ENCODE assay signal across 10 cellular contexts in genomic region chrX:43971966-43972961, GRCh38. TPM values are rescaled to one million over a fixed set of nuclear protein-coding genes. Genes with fewer than 3 reads are reported as not detected.
DNase-seq lines count a peak whose midpoint lies in the region; ATAC-seq and TF ChIP-seq lines count a peak whose summit lies in the region.
"Had no signal": no experiment of that assay in that cellular context is flagged by ENCODE, and none has a peak within 500 bp of the region (broad histone marks: within the 10 kb centered on the region; RNA-seq: fewer than 3 reads in every experiment).

No MANE protein-coding gene starts in this region.

- TF ChIP-seq CTCF in CD8-positive, alpha-beta T cell (IDR thresholded peaks at IDR 0.05) = no peak
- TF ChIP-seq CTCF in Panc1 (IDR thresholded peaks at IDR 0.05) (no peak), ovary (IDR thresholded peaks at IDR 0.05) (no peak)

- no peak overlapping the region for H3K27ac ChIP-seq in CD8-positive, alpha-beta T cell (ENCODE audit: low read depth, low read length)
- H3K27ac ChIP-seq in Panc1 (ENCODE audit: low read length) (no peak overlapping the region), ovary (no peak overlapping the region)
- H3K27ac ChIP-seq: VCaP had no signal

- ATAC-seq in CD8-positive, alpha-beta T cell = no peak
- ATAC-seq in Panc1 (peak; percentile 51; the same call in 1 of the 2 replicates), HG02763 (IDR thresholded peaks at IDR 0.05; ENCODE audit: unreplicated experiment) (no peak)

- peaks cover 16% of the 10 kb centered on the region for H3K4me1 Mint-ChIP-seq in CD8-positive, alpha-beta T cell (ENCODE audit: low read depth)
- H3K4me1 Mint-ChIP-seq in activated CD4-positive, alpha-beta T cell treated with anti-CD3 and anti-CD28 coated beads, Interleukin-2, amount 10 ng/mL, durations not matched to agents 7 days and 5 days = peaks cover 6% of the 10 kb centered on the region

- H3K36me3 Mint-ChIP-seq in CD8-positive, alpha-beta T cell = no peaks in the 10 kb centered on the region
- H3K36me3 Mint-ChIP-seq in activated CD4-positive, alpha-beta T cell treated with anti-CD3 and anti-CD28 coated beads, Interleukin-2, amount 10 ng/mL, durations not matched to agents 7 days and 5 days (ENCODE audit: low read depth) = no peaks in the 10 kb centered on the region

- no peaks in the 10 kb centered on the region for H3K4me1 ChIP-seq in CD8-positive, alpha-beta T cell (ENCODE audit: insufficient read depth, low read length)
- no peaks in the 10 kb centered on the region; the same call in 1 of the 2 replicates for H3K4me1 ChIP-seq in Panc1 (ENCODE audit: control insufficient read depth, insufficient read depth, low read length)
- no peaks in the 10 kb centered on the region for H3K4me1 ChIP-seq in ovary (ENCODE audit: insufficient read depth)

- H3K27me3 Mint-ChIP-seq in CD8-positive, alpha-beta T cell (ENCODE audit: low read depth) = peaks cover 25% of the 10 kb centered on the region
- H3K27me3 Mint-ChIP-seq in activated CD4-positive, alpha-beta T cell treated with anti-CD3 and anti-CD28 coated beads, Interleukin-2, amount 10 ng/mL, durations not matched to agents 7 days and 5 days = peaks cover 21% of the 10 kb centered on the region

- H3K27me3 ChIP-seq in CD8-positive, alpha-beta T cell (ENCODE audit: insufficient read depth, low read length) = no peaks in the 10 kb centered on the region
- H3K27me3 ChIP-seq in Panc1 (ENCODE audit: control insufficient read depth, insufficient read depth, low read length) (no peaks in the 10 kb centered on the region; the same call in 1 of the 2 replicates), ovary (no peaks in the 10 kb centered on the region)

- no peak overlapping the region for H3K4me3 ChIP-seq in CD8-positive, alpha-beta T cell (ENCODE audit: low read depth, low read length)
- H3K4me3 ChIP-seq in Panc1 (ENCODE audit: low read depth in 2 of 2, low read length in 2 of 2) (peak overlapping the region in 1 of 2 experiments; percentile 47; a peak in 2 of 4 replicates), ovary (peak overlapping the region; percentile 38)

- peak overlapping the region; percentile 71 for H3K4me3 Mint-ChIP-seq in CD8-positive, alpha-beta T cell
- H3K4me3 Mint-ChIP-seq in activated CD4-positive, alpha-beta T cell treated with anti-CD3 and anti-CD28 coated beads, Interleukin-2, amount 10 ng/mL, durations not matched to agents 7 days and 5 days = no peak overlapping the region

- CTCF ChIA-PET in CD8-positive, alpha-beta T cell (lab: Charles Lee) = interaction anchor here (1.6 kb wide), 1 partner anchor 14 kb away, joined by 6 read pairs; no protein-coding TSS in a partner anchor
- CTCF ChIA-PET in Panc1 (lab: Charles Lee) = interaction anchor here (0.6 kb wide), 1 partner anchor 14 kb away, joined by 4 read pairs; no protein-coding TSS in a partner anchor
- CTCF ChIA-PET in activated CD4-positive, alpha-beta T cell treated with anti-CD3 and anti-CD28 coated beads, Interleukin-2, amount 10 ng/mL, durations not matched to agents 7 days and 5 days (lab: Charles Lee) = no interaction called here

- TF ChIP-seq EP300 in ovary (IDR thresholded peaks at IDR 0.05) = no peak

- in situ Hi-C loops in Panc1 (cut with HindIII; ENCODE audit: low pct_unique_long_range_greater_than_20kb, low sequenced_read_pairs) = no loop called here

- POLR2A ChIA-PET in CD8-positive, alpha-beta T cell (lab: Charles Lee) = no interaction called here
- POLR2A ChIA-PET in Panc1 (lab: Charles Lee) = no interaction called here
- POLR2A ChIA-PET in activated CD4-positive, alpha-beta T cell treated with anti-CD3 and anti-CD28 coated beads, Interleukin-2, amount 10 ng/mL, durations not matched to agents 7 days and 5 days (lab: Charles Lee) = no interaction called here

- 18 to 33% (median 28%) methylated on average over 19 of the region's 19 CpGs for WGBS in ovary, 3 donors

- H3K27ac Mint-ChIP-seq in CD8-positive, alpha-beta T cell = no peak overlapping the region
- no peak overlapping the region for H3K27ac Mint-ChIP-seq in activated CD4-positive, alpha-beta T cell treated with anti-CD3 and anti-CD28 coated beads, Interleukin-2, amount 10 ng/mL, durations not matched to agents 7 days and 5 days

- no peak for TF ChIP-seq POLR2A in ovary (IDR thresholded peaks at IDR 0.05)

- H3K9me3 Mint-ChIP-seq in CD8-positive, alpha-beta T cell = no peaks in the 10 kb centered on the region
- H3K9me3 Mint-ChIP-seq in activated CD4-positive, alpha-beta T cell treated with anti-CD3 and anti-CD28 coated beads, Interleukin-2, amount 10 ng/mL, durations not matched to agents 7 days and 5 days = peaks cover 3% of the 10 kb centered on the region

- H3K9me3 ChIP-seq in CD8-positive, alpha-beta T cell (ENCODE audit: low read length) = no peaks in the 10 kb centered on the region
- H3K9me3 ChIP-seq in Panc1 (ENCODE audit: control insufficient read depth, insufficient read depth, low read depth, low read length) (no peaks in the 10 kb centered on the region), ovary (no peaks in the 10 kb centered on the region)

- H3K36me3 ChIP-seq in CD8-positive, alpha-beta T cell (ENCODE audit: insufficient read depth, low read length) = no peaks in the 10 kb centered on the region
- no peaks in the 10 kb centered on the region for H3K36me3 ChIP-seq in Panc1 (ENCODE audit: control insufficient read depth, insufficient read depth, low read length)
- no peaks in the 10 kb centered on the region for H3K36me3 ChIP-seq in ovary

- DNase-seq in CD8-positive, alpha-beta T cell = no peak
- DNase-seq in Panc1 (ENCODE audit: low read depth, low spot score) (no peak), fibroblast of gingiva (ENCODE audit: low read depth) (peak; percentile 5), ovary (no peak)
- DNase-seq in activated CD8-positive, alpha-beta memory T cell treated with anti-CD3 and anti-CD28 coated beads for 24 hours = no peak
- DNase-seq in activated CD8-positive, alpha-beta memory T cell treated with anti-CD3 and anti-CD28 coated beads, Interleukin-2, amount 50 U/mL, for 48 hours = no peak
- DNase-seq in activated CD4-positive, alpha-beta T cell treated with anti-CD3 and anti-CD28 coated beads, Interleukin-2, amount 10 ng/mL, durations not matched to agents 7 days and 5 days = no peak
- DNase-seq: NCI-H2171 treated with DMSO at 0.1 percent for 48 hours had no signal

- intact Hi-C loops in CD8-positive, alpha-beta T cell (cut with DNase I, micrococcal nuclease) = no loop called here
- intact Hi-C loops in Panc1 (cut with micrococcal nuclease; ENCODE audit: unreplicated experiment) = no loop called here
- intact Hi-C loops in ovary (cut with DNase I) = loop anchor here in 1 of 4 donors (10.0 kb wide), 1 partner anchor 53 kb away; no protein-coding TSS in a partner anchor

- no TSS peak for BruUV-seq in Panc1 (replicated peaks; lab: Mats Ljungman, UMichigan)

RNA-seq across cellular contexts. Expression of gene NDP, which starts 0.9 kb away (rescaled TPM):
- not detected for total RNA-seq in CD8-positive, alpha-beta T cell
- total RNA-seq in Panc1 (2021; ENCODE audit: unreplicated experiment) = not detected
- not detected for polyA plus RNA-seq in Panc1 (2012; ENCODE audit: insufficient read length)
- total RNA-seq in ovary = 10 to 100 TPM in 6 of 7 donors, 1 to 10 TPM in 1; 4.9 to 50.7 (median 17.4) TPM
- 10 to 100 TPM; 19.9 to 82.7 TPM for polyA plus RNA-seq in ovary
- not detected for total RNA-seq in activated CD4-positive, alpha-beta T cell treated with anti-CD3 and anti-CD28 coated beads, Interleukin-2, amount 10 ng/mL, durations not matched to agents 7 days and 5 days
